ENCODE assay signal across 29 cellular contexts in the genomic region with DNA sequence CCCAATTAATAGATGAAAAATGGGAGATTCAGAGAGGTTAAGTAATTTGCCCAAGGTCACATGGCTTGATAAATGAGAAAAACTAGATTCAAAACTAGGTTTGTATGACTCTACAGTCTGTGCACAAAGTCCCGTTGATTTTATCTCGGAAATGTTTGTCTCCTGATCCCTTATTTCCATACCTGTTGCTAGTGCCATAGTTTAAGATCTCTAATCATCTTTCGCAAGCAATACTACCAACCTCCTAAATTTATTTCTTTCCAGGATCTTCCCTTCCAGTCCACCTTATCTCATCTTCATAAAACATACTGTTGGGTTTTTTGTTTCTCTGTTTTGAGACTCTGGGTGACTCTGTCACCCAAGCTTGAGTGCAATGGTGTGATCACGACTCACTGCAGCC. TPM values are rescaled to one million over a fixed set of nuclear protein-coding genes. Genes with fewer than 3 reads are reported as not detected.
A peak's percentile ranks its signal among the peaks of the same experiment; 100 is the strongest.
DNase-seq lines count a peak whose midpoint lies in the region; ATAC-seq and TF ChIP-seq lines count a peak whose summit lies in the region.
"Had no signal": no experiment of that assay in that cellular context is flagged by ENCODE, and none has a peak within 500 bp of the region (broad histone marks: within the 10 kb centered on the region; RNA-seq: fewer than 3 reads in every experiment).

No MANE protein-coding gene starts in this region.

- H3K36me3 Mint-ChIP-seq in activated CD4-positive, alpha-beta memory T cell treated with anti-CD3 and anti-CD28 coated beads for 36 hours, result peaks cover 8% of the 10 kb centered on the region
- H3K36me3 Mint-ChIP-seq in activated CD4-positive, alpha-beta memory T cell treated with anti-CD3 and anti-CD28 coated beads, Interleukin-2, amount 10 ng/mL, durations not matched to agents 7 days and 5 days (ENCODE audit: low read depth), result peaks cover 30% of the 10 kb centered on the region
- H3K36me3 Mint-ChIP-seq in stimulated activated naive CD8-positive, alpha-beta T cell treated with anti-CD3 and anti-CD28 coated beads, Interleukin-15, Interleukin-2, amounts not matched to agents 100 ng/mL and 50 ng/mL, for 24 hours (ENCODE audit: low read depth), result peaks cover 26% of the 10 kb centered on the region
- H3K36me3 Mint-ChIP-seq in activated T-helper 17 cell treated with anti-CD3 and anti-CD28 coated beads, Interleukin-2, amount 50 U/mL, for 72 hours (ENCODE audit: low read depth), result peaks cover 24% of the 10 kb centered on the region
- peaks cover 10% of the 10 kb centered on the region for H3K36me3 Mint-ChIP-seq in progenitor cell of endocrine pancreas (ENCODE audit: insufficient read depth)
- H3K36me3 Mint-ChIP-seq in WTC11, result peaks cover 4% of the 10 kb centered on the region

- TF ChIP-seq CTCF in progenitor cell of endocrine pancreas (IDR thresholded peaks at IDR 0.05; ENCODE audit: unreplicated experiment) (no peak), WTC11 (IDR thresholded peaks at IDR 0.05) (no peak)

- H3K4me3 Mint-ChIP-seq in activated CD4-positive, alpha-beta memory T cell treated with anti-CD3 and anti-CD28 coated beads for 36 hours, result no peak overlapping the region
- H3K4me3 Mint-ChIP-seq in activated CD4-positive, alpha-beta memory T cell treated with anti-CD3 and anti-CD28 coated beads, Interleukin-2, amount 10 ng/mL, durations not matched to agents 7 days and 5 days, result no peak overlapping the region
- H3K4me3 Mint-ChIP-seq in stimulated activated naive CD8-positive, alpha-beta T cell treated with anti-CD3 and anti-CD28 coated beads, Interleukin-15, Interleukin-2, amounts not matched to agents 100 ng/mL and 50 ng/mL, for 24 hours, result peak overlapping the region; percentile 25
- H3K4me3 Mint-ChIP-seq in activated T-helper 17 cell treated with anti-CD3 and anti-CD28 coated beads, Interleukin-2, amount 50 U/mL, for 72 hours, result peak overlapping the region; percentile 99
- H3K4me3 Mint-ChIP-seq in progenitor cell of endocrine pancreas (ENCODE audit: low read depth) (no peak overlapping the region), WTC11 (no peak overlapping the region)
- H3K4me3 Mint-ChIP-seq: dendritic cell treated with granulocyte-macrophage colony-stimulating factor and Interleukin-4, amounts not matched to agents 40 ng/mL and 50 ng/mL, for 4 days; endodermal cell had no signal

- no peak for DNase-seq in activated CD4-positive, alpha-beta memory T cell treated with anti-CD3 and anti-CD28 coated beads for 36 hours
- DNase-seq in activated CD4-positive, alpha-beta memory T cell treated with anti-CD3 and anti-CD28 coated beads, Interleukin-2, amount 10 ng/mL, durations not matched to agents 7 days and 5 days, result no peak
- DNase-seq in stimulated activated naive CD8-positive, alpha-beta T cell treated with anti-CD3 and anti-CD28 coated beads, Interleukin-15, Interleukin-2, amounts not matched to agents 100 U/mL and 50 U/mL, for 24 hours, result no peak
- no peak for DNase-seq in progenitor cell of endocrine pancreas (ENCODE audit: low spot score, unreplicated experiment)
- DNase-seq in WTC11 (ENCODE audit: low spot score), result no peak
- DNase-seq: activated CD4-positive, alpha-beta T cell treated with anti-CD3 and anti-CD28 coated beads, Interleukin-2, amount 50 U/mL, for 48 hours; activated CD4-positive, CD25-positive, alpha-beta regulatory T cell; caudate nucleus; DMS153; endodermal cell; foreskin keratinocyte; H7; heart left ventricle; kidney glomerular epithelial cell; lower lobe of right lung; NCI-H146; NCI-H446 treated with DMSO at 0.1 percent for 48 hours; stimulated activated CD4-positive, alpha-beta T cell treated with anti-CD3 and anti-CD28 coated beads, Interleukin-12 subunit alpha, Interleukin-12 subunit beta, amount 100 ng/mL, for 4 hours; stimulated activated CD4-positive, alpha-beta T cell treated with anti-CD3 and anti-CD28 coated beads, Interleukin-4, amount 100 ng/mL, for 1 hour; substantia nigra; T1000 had no signal

- ATAC-seq in stimulated activated naive CD8-positive, alpha-beta T cell treated with anti-CD3 and anti-CD28 coated beads, Interleukin-15, Interleukin-2, amounts not matched to agents 100 U/mL and 50 U/mL, for 24 hours, result no peak
- no peak for ATAC-seq in activated T-helper 17 cell treated with anti-CD3 and anti-CD28 coated beads, Interleukin-2, amount 50 U/mL, for 72 hours (replicated peaks)
- ATAC-seq in HG03432 (IDR thresholded peaks at IDR 0.05; ENCODE audit: unreplicated experiment), result no peak
- no peak for ATAC-seq in WTC11
- ATAC-seq: activated naive CD4-positive, alpha-beta T cell treated with anti-CD3 and anti-CD28 coated beads, Interleukin-2, amount 50 U/mL, for 72 hours; foreskin keratinocyte; heart left ventricle; lower lobe of right lung; Right ventricle myocardium inferior; sciatic nerve had no signal

- POLR2A ChIA-PET in activated CD4-positive, alpha-beta memory T cell treated with anti-CD3 and anti-CD28 coated beads for 36 hours (lab: Charles Lee), result interaction anchor here (2.0 kb wide), 1 partner anchor 19 kb away, joined by 4 read pairs; no protein-coding TSS in a partner anchor
- POLR2A ChIA-PET in activated CD4-positive, alpha-beta memory T cell treated with anti-CD3 and anti-CD28 coated beads, Interleukin-2, amount 10 ng/mL, durations not matched to agents 7 days and 5 days (lab: Charles Lee), result interaction anchor here (4.7 to 5.5 kb wide), 2 partner anchors 19 to 168 kb away, joined by 60 read pairs; partner anchors contain the start of gene KBTBD2
- POLR2A ChIA-PET in WTC11 (lab: Charles Lee), result no interaction called here

- peaks cover 49% of the 10 kb centered on the region for H3K4me1 Mint-ChIP-seq in activated CD4-positive, alpha-beta memory T cell treated with anti-CD3 and anti-CD28 coated beads for 36 hours (ENCODE audit: low read depth)
- peaks cover 53% of the 10 kb centered on the region for H3K4me1 Mint-ChIP-seq in activated CD4-positive, alpha-beta memory T cell treated with anti-CD3 and anti-CD28 coated beads, Interleukin-2, amount 10 ng/mL, durations not matched to agents 7 days and 5 days
- peaks cover 55% of the 10 kb centered on the region for H3K4me1 Mint-ChIP-seq in stimulated activated naive CD8-positive, alpha-beta T cell treated with anti-CD3 and anti-CD28 coated beads, Interleukin-15, Interleukin-2, amounts not matched to agents 100 ng/mL and 50 ng/mL, for 24 hours (ENCODE audit: low read depth)
- H3K4me1 Mint-ChIP-seq in activated T-helper 17 cell treated with anti-CD3 and anti-CD28 coated beads, Interleukin-2, amount 50 U/mL, for 72 hours, result peaks cover 22% of the 10 kb centered on the region
- H3K4me1 Mint-ChIP-seq in progenitor cell of endocrine pancreas (ENCODE audit: low read depth) (peaks cover 18% of the 10 kb centered on the region), WTC11 (peaks cover 17% of the 10 kb centered on the region)

- peak overlapping the region; percentile 20 for H3K27ac Mint-ChIP-seq in activated CD4-positive, alpha-beta memory T cell treated with anti-CD3 and anti-CD28 coated beads for 36 hours
- H3K27ac Mint-ChIP-seq in activated CD4-positive, alpha-beta memory T cell treated with anti-CD3 and anti-CD28 coated beads, Interleukin-2, amount 10 ng/mL, durations not matched to agents 7 days and 5 days, result no peak overlapping the region
- peak overlapping the region; percentile 34 for H3K27ac Mint-ChIP-seq in stimulated activated naive CD8-positive, alpha-beta T cell treated with anti-CD3 and anti-CD28 coated beads, Interleukin-15, Interleukin-2, amounts not matched to agents 100 ng/mL and 50 ng/mL, for 24 hours
- H3K27ac Mint-ChIP-seq in activated T-helper 17 cell treated with anti-CD3 and anti-CD28 coated beads, Interleukin-2, amount 50 U/mL, for 72 hours, result peak overlapping the region; percentile 49
- H3K27ac Mint-ChIP-seq in progenitor cell of endocrine pancreas, result peak overlapping the region; percentile 62
- no peak overlapping the region for H3K27ac Mint-ChIP-seq in WTC11
- H3K27ac Mint-ChIP-seq: dendritic cell treated with granulocyte-macrophage colony-stimulating factor and Interleukin-4, amounts not matched to agents 40 ng/mL and 50 ng/mL, for 4 days; endodermal cell had no signal

- no peaks in the 10 kb centered on the region for H3K9me3 Mint-ChIP-seq in activated CD4-positive, alpha-beta memory T cell treated with anti-CD3 and anti-CD28 coated beads for 36 hours
- H3K9me3 Mint-ChIP-seq in activated CD4-positive, alpha-beta memory T cell treated with anti-CD3 and anti-CD28 coated beads, Interleukin-2, amount 10 ng/mL, durations not matched to agents 7 days and 5 days, result no peaks in the 10 kb centered on the region
- no peaks in the 10 kb centered on the region for H3K9me3 Mint-ChIP-seq in stimulated activated naive CD8-positive, alpha-beta T cell treated with anti-CD3 and anti-CD28 coated beads, Interleukin-15, Interleukin-2, amounts not matched to agents 100 ng/mL and 50 ng/mL, for 24 hours
- H3K9me3 Mint-ChIP-seq in activated T-helper 17 cell treated with anti-CD3 and anti-CD28 coated beads, Interleukin-2, amount 50 U/mL, for 72 hours, result no peaks in the 10 kb centered on the region
- H3K9me3 Mint-ChIP-seq in progenitor cell of endocrine pancreas (ENCODE audit: low read depth) (peaks cover 4% of the 10 kb centered on the region), WTC11 (peaks cover 4% of the 10 kb centered on the region)

- intact Hi-C loops in activated CD4-positive, alpha-beta memory T cell treated with anti-CD3 and anti-CD28 coated beads for 36 hours (cut with micrococcal nuclease), result no loop called here

- CTCF ChIA-PET in activated CD4-positive, alpha-beta memory T cell treated with anti-CD3 and anti-CD28 coated beads for 36 hours (lab: Charles Lee), result interaction anchor here (1.4 kb wide), 1 partner anchor 259 kb away, joined by 3 read pairs; no protein-coding TSS in a partner anchor
- CTCF ChIA-PET in activated CD4-positive, alpha-beta memory T cell treated with anti-CD3 and anti-CD28 coated beads, Interleukin-2, amount 10 ng/mL, durations not matched to agents 7 days and 5 days (lab: Charles Lee), result interaction anchor here (0.9 to 1.2 kb wide), 4 partner anchors 10 to 213 kb away, joined by 3 to 5 read pairs (median 4); no protein-coding TSS in a partner anchor
- CTCF ChIA-PET in WTC11 (lab: Charles Lee), result no interaction called here

- no peaks in the 10 kb centered on the region for H3K27me3 Mint-ChIP-seq in activated CD4-positive, alpha-beta memory T cell treated with anti-CD3 and anti-CD28 coated beads for 36 hours
- no peaks in the 10 kb centered on the region for H3K27me3 Mint-ChIP-seq in activated CD4-positive, alpha-beta memory T cell treated with anti-CD3 and anti-CD28 coated beads, Interleukin-2, amount 10 ng/mL, durations not matched to agents 7 days and 5 days
- H3K27me3 Mint-ChIP-seq in stimulated activated naive CD8-positive, alpha-beta T cell treated with anti-CD3 and anti-CD28 coated beads, Interleukin-15, Interleukin-2, amounts not matched to agents 100 ng/mL and 50 ng/mL, for 24 hours, result no peaks in the 10 kb centered on the region
- H3K27me3 Mint-ChIP-seq in activated T-helper 17 cell treated with anti-CD3 and anti-CD28 coated beads, Interleukin-2, amount 50 U/mL, for 72 hours, result no peaks in the 10 kb centered on the region
- H3K27me3 Mint-ChIP-seq in progenitor cell of endocrine pancreas (no peaks in the 10 kb centered on the region), WTC11 (ENCODE audit: low read depth) (no peaks in the 10 kb centered on the region)
- H3K27me3 Mint-ChIP-seq: dendritic cell treated with granulocyte-macrophage colony-stimulating factor and Interleukin-4, amounts not matched to agents 40 ng/mL and 50 ng/mL, for 4 days; type B pancreatic cell had no signal

RNA-seq across cellular contexts. Expression of gene NT5C3A, which starts 2.9 kb away (rescaled TPM):
- 10 to 100 TPM; 38.5 to 42.8 TPM for total RNA-seq in activated CD4-positive, alpha-beta memory T cell treated with anti-CD3 and anti-CD28 coated beads for 36 hours
- 10 to 100 TPM; 86.9 to 89.6 TPM for total RNA-seq in activated CD4-positive, alpha-beta memory T cell treated with anti-CD3 and anti-CD28 coated beads, Interleukin-2, amount 10 ng/mL, durations not matched to agents 7 days and 5 days
- 10 to 100 TPM; 35.0 to 35.7 TPM for total RNA-seq in activated T-helper 17 cell treated with anti-CD3 and anti-CD28 coated beads, Interleukin-2, amount 50 U/mL, for 72 hours
- 35.0 and 36.1 TPM in 2 replicates for total RNA-seq in progenitor cell of endocrine pancreas
- 15.0 to 18.6 TPM (median 15.9 TPM) in 3 replicates for total RNA-seq in WTC11 (2021)

RNA-seq across cellular contexts. Expression of gene RP9, which starts 49.6 kb away (rescaled TPM):
- total RNA-seq in activated CD4-positive, alpha-beta memory T cell treated with anti-CD3 and anti-CD28 coated beads for 36 hours, result 10 to 100 TPM; 11.6 to 14.0 TPM
- total RNA-seq in activated CD4-positive, alpha-beta memory T cell treated with anti-CD3 and anti-CD28 coated beads, Interleukin-2, amount 10 ng/mL, durations not matched to agents 7 days and 5 days, result 10 to 100 TPM in 1 of 2 experiments, 1 to 10 TPM in 1; 9.7 to 11.5 TPM
- total RNA-seq in activated T-helper 17 cell treated with anti-CD3 and anti-CD28 coated beads, Interleukin-2, amount 50 U/mL, for 72 hours, result 10 to 100 TPM in 1 of 2 donors, 1 to 10 TPM in 1; 5.2 to 11.2 TPM
- total RNA-seq in progenitor cell of endocrine pancreas (26.2 and 27.7 TPM in 2 replicates), WTC11 (2021) (10.7 to 10.9 TPM (median 10.8 TPM) in 3 replicates)

Comparison
In these comparisons a context has a peak if more than half of its experiments do, and no peak if none do; other contexts are left out.
1. H3K27ac Mint-ChIP-seq: peak in activated CD4-positive, alpha-beta memory T cell treated with anti-CD3 and anti-CD28 coated beads for 36 hours (single experiment), stimulated activated naive CD8-positive, alpha-beta T cell treated with anti-CD3 and anti-CD28 coated beads, Interleukin-15, Interleukin-2, amounts not matched to agents 100 ng/mL and 50 ng/mL, for 24 hours (single experiment), activated T-helper 17 cell treated with anti-CD3 and anti-CD28 coated beads, Interleukin-2, amount 50 U/mL, for 72 hours (single experiment) and progenitor cell of endocrine pancreas (single experiment); none in activated CD4-positive, alpha-beta memory T cell treated with anti-CD3 and anti-CD28 coated beads, Interleukin-2, amount 10 ng/mL, durations not matched to agents 7 days and 5 days (single experiment) and WTC11 (single experiment).
2. H3K4me3 Mint-ChIP-seq: peak in stimulated activated naive CD8-positive, alpha-beta T cell treated with anti-CD3 and anti-CD28 coated beads, Interleukin-15, Interleukin-2, amounts not matched to agents 100 ng/mL and 50 ng/mL, for 24 hours (single experiment) and activated T-helper 17 cell treated with anti-CD3 and anti-CD28 coated beads, Interleukin-2, amount 50 U/mL, for 72 hours (single experiment); none in activated CD4-positive, alpha-beta memory T cell treated with anti-CD3 and anti-CD28 coated beads for 36 hours (single experiment), activated CD4-positive, alpha-beta memory T cell treated with anti-CD3 and anti-CD28 coated beads, Interleukin-2, amount 10 ng/mL, durations not matched to agents 7 days and 5 days (single experiment), progenitor cell of endocrine pancreas (single experiment) and WTC11 (single experiment).